Comparison of ENCODE assay signal across 8 cellular contexts in genomic region chr18:3151379-3152264, GRCh38.
A peak's percentile ranks its signal among the peaks of the same experiment; 100 is the strongest.
DNase-seq lines count a peak whose midpoint lies in the region; ATAC-seq, FAIRE-seq and TF ChIP-seq lines count a peak whose summit lies in the region.

No MANE protein-coding gene starts in this region.

- DNase-seq in A549 (ENCODE audit: low read depth in 1 of 2, low spot score in 1 of 2) (peak; percentile 17 to 30), GM12864 (ENCODE audit: low read depth) (no peak), NCI-H2107 treated with DMSO at 0.1 percent for 48 hours (lab: John Stamatoyannopoulos, UW; ENCODE audit: unreplicated experiment) (peak; percentile 13), MCF 10A (ENCODE audit: unreplicated experiment) (peak; percentile 50), occipital lobe (lab: John Stamatoyannopoulos, UW) (no peak), NCI-H526 treated with DMSO at 0.1 percent for 48 hours (lab: John Stamatoyannopoulos, UW) (no peak)

- peaks cover 54% of the 10 kb centered on the region for H3K4me1 Mint-ChIP-seq in MCF 10A (ENCODE audit: insufficient read depth, unreplicated experiment)

- H3K9me3 Mint-ChIP-seq in MCF 10A (ENCODE audit: unreplicated experiment), result no peaks in the 10 kb centered on the region

- no peaks in the 10 kb centered on the region for H3K36me3 Mint-ChIP-seq in MCF 10A (ENCODE audit: insufficient read depth, unreplicated experiment)

- intact Hi-C loops in MCF 10A (cut with micrococcal nuclease), result loop anchor here (1.0 to 5.0 kb wide), 2 partner anchors 204 to 219 kb away; no protein-coding TSS in a partner anchor

- H3K4me2 ChIP-seq in A549, result peak overlapping the region; percentile 33; the same call in 1 of the 3 replicates

- no peak overlapping the region for H3K4me3 Mint-ChIP-seq in MCF 10A (ENCODE audit: unreplicated experiment)

- no peak for TF ChIP-seq EP300 in A549 (IDR thresholded peaks at IDR 0.05)

- H3K27me3 ChIP-seq in liver (ENCODE audit: control insufficient read depth in 4 of 4, insufficient read depth in 4 of 4, low read length in 3 of 4), result no peaks in the 10 kb centered on the region

- TF ChIP-seq CTCF in A549 (IDR thresholded peaks at IDR 0.05) (peak; percentile 67), GM12864 (IDR thresholded peaks at IDR 0.05; ENCODE audit: low read depth, low read length, missing control alignments) (peak; percentile 66), MCF 10A (IDR thresholded peaks at IDR 0.05; ENCODE audit: unreplicated experiment) (peak; percentile 71), liver (IDR thresholded peaks at IDR 0.05; ENCODE audit: low read depth, low read length, missing input control) (peak; percentile 71)

- peak; percentile 61 to 70 for TF ChIP-seq RAD21 in A549 (conservative IDR thresholded peaks at IDR 0.05 in 1 of 2, IDR thresholded peaks at IDR 0.05 in 1 of 2)
- TF ChIP-seq RAD21 in liver (IDR thresholded peaks at IDR 0.05), result peak; percentile 73 to 79

- peaks cover 10% of the 10 kb centered on the region; the same call in 1 of the 3 replicates for H3K4me1 ChIP-seq in A549
- peaks cover 2 to 11% (median 5%) of the 10 kb centered on the region in 4 donors for H3K4me1 ChIP-seq in liver (ENCODE audit: control insufficient read depth in 4 of 4, insufficient read depth in 4 of 4, low read length in 3 of 4)

- H3K9me3 ChIP-seq in A549 (no peaks in the 10 kb centered on the region), liver (ENCODE audit: control insufficient read depth in 4 of 4, low read length in 3 of 4) (no peaks in the 10 kb centered on the region)

- peak overlapping the region in 1 of 2 experiments; percentile 30; a peak in 1 of 6 replicates for H3K27ac ChIP-seq in A549
- no peak overlapping the region for H3K27ac ChIP-seq in liver (ENCODE audit: low read depth in 1 of 2, low read length in 2 of 2)

- ATAC-seq in A549 (no peak), GM21737 (IDR thresholded peaks at IDR 0.05; ENCODE audit: unreplicated experiment) (no peak)

- no peak overlapping the region for H3K9ac ChIP-seq in liver (ENCODE audit: low read depth in 1 of 2, low read length in 2 of 2)

- H3K27ac Mint-ChIP-seq in MCF 10A (ENCODE audit: low read depth, unreplicated experiment), result peak overlapping the region; percentile 77

- no peak for TF ChIP-seq POLR2A in A549 (IDR thresholded peaks at IDR 0.05; ENCODE audit: low read length)

- WGBS in A549 (ENCODE audit: missing lambda C conversion rate), result 31% methylated on average over 18 of the region's 18 CpGs
- 43% methylated on average over 18 of the region's 18 CpGs for WGBS in liver

- H3K27me3 Mint-ChIP-seq in MCF 10A (ENCODE audit: insufficient read depth, unreplicated experiment), result no peaks in the 10 kb centered on the region

- CTCF ChIA-PET in A549 (lab: Yijun Ruan, JAX), result interaction anchor here (0.5 to 2.7 kb wide), 25 partner anchors 11 to 232 kb away, joined by 3 to 13 read pairs (median 4); no protein-coding TSS in a partner anchor
- CTCF ChIA-PET in MCF 10A (lab: Yijun Ruan, JAX), result interaction anchor here (0.5 to 3.1 kb wide), 46 partner anchors 9 to 416 kb away, joined by 3 to 35 read pairs (median 4); partner anchors contain the start of gene MYL12A

- POLR2A ChIA-PET in A549 (lab: Yijun Ruan, JAX) (no interaction called here), MCF 10A (lab: Yijun Ruan, JAX) (interaction anchor here (0.6 to 3.1 kb wide), 6 partner anchors 16 to 204 kb away, joined by 3 to 23 read pairs (median 4); partner anchors contain the start of gene MYL12A)

- FAIRE-seq in A549 (lab: Jason Lieb, UNC), result no peak

- BruUV-seq in MCF 10A (replicated peaks; lab: Mats Ljungman, UMichigan), result no TSS peak

- H3K4me3 ChIP-seq in A549 (no peak overlapping the region), GM12864 (ENCODE audit: low read depth, low read length) (no peak overlapping the region), liver (ENCODE audit: low read depth in 1 of 3, low read length in 3 of 3) (no peak overlapping the region)

- H3K36me3 ChIP-seq in liver (ENCODE audit: control insufficient read depth in 4 of 4, insufficient read depth in 3 of 4, low read depth in 1 of 4, low read length in 3 of 4), result no peaks in the 10 kb centered on the region

TF ChIP-seq in A549, 52 proteins besides CTCF, POLR2A, EP300 and RAD21:
- TF ChIP-seq GATA3 (IDR thresholded peaks at IDR 0.05; ENCODE audit: borderline replicate concordance) (no peak), SMC3 (IDR thresholded peaks at IDR 0.05) (peak; percentile 70)

TF ChIP-seq in liver, 16 proteins besides CTCF, POLR2A, EP300 and RAD21:
- TF ChIP-seq SP1 (IDR thresholded peaks at IDR 0.05) (no peak), ATF3 (IDR thresholded peaks at IDR 0.05) (no peak), MAX (IDR thresholded peaks at IDR 0.05) (no peak), HNF4A (conservative IDR thresholded peaks at IDR 0.05) (no peak), GABPA (IDR thresholded peaks at IDR 0.05 in 1 of 2, conservative IDR thresholded peaks at IDR 0.05 in 1 of 2) (no peak)
TF ChIP-seq in liver: peak in this region for 0.

Comparison
In these comparisons a context has a peak if more than half of its experiments do, and no peak if none do; other contexts are left out.
1. DNase-seq: peak in A549 (2 of 2), NCI-H2107 treated with DMSO at 0.1 percent for 48 hours (single experiment) and MCF 10A (single experiment); none in GM12864 (single experiment), occipital lobe (single experiment) and NCI-H526 treated with DMSO at 0.1 percent for 48 hours (single experiment).
2. Peak in every context shown above with its lines, with median percentiles within 50 percentile points of each other: CTCF ChIP-seq.